ENCODE assay signal across 12 cellular contexts in genomic region chr16:82699711-82700495, GRCh38.
DNase-seq lines count a peak whose midpoint lies in the region; ATAC-seq and FAIRE-seq lines count a peak whose summit lies in the region.
"Had no signal": no experiment of that assay in that cellular context is flagged by ENCODE, and none has a peak within 500 bp of the region (broad histone marks: within the 10 kb centered on the region; RNA-seq: fewer than 3 reads in every experiment).

No MANE protein-coding gene starts in this region.

- H3K27ac Mint-ChIP-seq in activated naive CD8-positive, alpha-beta T cell treated with anti-CD3 and anti-CD28 coated beads, Interleukin-2, amount 50 U/mL, for 24 hours, result peak overlapping the region; percentile 23
- no peak overlapping the region for H3K27ac Mint-ChIP-seq in activated naive CD8-positive, alpha-beta T cell treated with anti-CD3 and anti-CD28 coated beads for 36 hours

- DNase-seq in activated naive CD8-positive, alpha-beta T cell treated with anti-CD3 and anti-CD28 coated beads, Interleukin-2, amount 50 U/mL, for 24 hours, result no peak
- DNase-seq in activated naive CD8-positive, alpha-beta T cell treated with anti-CD3 and anti-CD28 coated beads for 36 hours, result no peak
- DNase-seq in brain pericyte (ENCODE audit: low read depth, low spot score) (peak; percentile 39), iris pigment epithelial cell (ENCODE audit: low read depth) (peak; percentile 86), urothelium cell line (ENCODE audit: low spot score) (peak; percentile 30), GM19238 (ENCODE audit: insufficient read length, low spot score) (no peak), NCI-H2107 (lab: John Stamatoyannopoulos, UW) (no peak)
- DNase-seq in NK-92 treated with Interleukin-12 subunit alpha and Interleukin-12 subunit beta, amount 100 ng/mL, for 24 hours (lab: John Stamatoyannopoulos, UW), result no peak
- DNase-seq: AML-193, NCI-H1048, spleen had no signal

- FAIRE-seq in urothelium cell line (lab: Jason Lieb, UNC), result no peak

- H3K9me3 Mint-ChIP-seq in activated naive CD8-positive, alpha-beta T cell treated with anti-CD3 and anti-CD28 coated beads, Interleukin-2, amount 50 U/mL, for 24 hours, result no peaks in the 10 kb centered on the region
- H3K9me3 Mint-ChIP-seq in activated naive CD8-positive, alpha-beta T cell treated with anti-CD3 and anti-CD28 coated beads for 36 hours, result no peaks in the 10 kb centered on the region
- H3K9me3 Mint-ChIP-seq: activated T-helper 17 cell treated with anti-CD3 and anti-CD28 coated beads, Interleukin-2, amount 50 U/mL, for 72 hours had no signal

- no peak for ATAC-seq in activated naive CD8-positive, alpha-beta T cell treated with anti-CD3 and anti-CD28 coated beads, Interleukin-2, amount 50 U/mL, for 24 hours

- no peaks in the 10 kb centered on the region for H3K36me3 Mint-ChIP-seq in activated naive CD8-positive, alpha-beta T cell treated with anti-CD3 and anti-CD28 coated beads, Interleukin-2, amount 50 U/mL, for 24 hours (ENCODE audit: low read depth)
- H3K36me3 Mint-ChIP-seq in activated naive CD8-positive, alpha-beta T cell treated with anti-CD3 and anti-CD28 coated beads for 36 hours, result no peaks in the 10 kb centered on the region

- peaks cover 8% of the 10 kb centered on the region for H3K4me1 Mint-ChIP-seq in activated naive CD8-positive, alpha-beta T cell treated with anti-CD3 and anti-CD28 coated beads, Interleukin-2, amount 50 U/mL, for 24 hours
- H3K4me1 Mint-ChIP-seq in activated naive CD8-positive, alpha-beta T cell treated with anti-CD3 and anti-CD28 coated beads for 36 hours, result no peaks in the 10 kb centered on the region

- H3K27me3 Mint-ChIP-seq in activated naive CD8-positive, alpha-beta T cell treated with anti-CD3 and anti-CD28 coated beads, Interleukin-2, amount 50 U/mL, for 24 hours, result peaks cover 8% of the 10 kb centered on the region
- H3K27me3 Mint-ChIP-seq in activated naive CD8-positive, alpha-beta T cell treated with anti-CD3 and anti-CD28 coated beads for 36 hours, result peaks cover 5% of the 10 kb centered on the region

- no peak overlapping the region for H3K4me3 Mint-ChIP-seq in activated naive CD8-positive, alpha-beta T cell treated with anti-CD3 and anti-CD28 coated beads, Interleukin-2, amount 50 U/mL, for 24 hours
- H3K4me3 Mint-ChIP-seq in activated naive CD8-positive, alpha-beta T cell treated with anti-CD3 and anti-CD28 coated beads for 36 hours, result no peak overlapping the region

Comparison
In these comparisons a context has a peak if more than half of its experiments do, and no peak if none do; other contexts are left out.
1. DNase-seq: peak in brain pericyte (single experiment), iris pigment epithelial cell (single experiment) and urothelium cell line (single experiment); none in activated naive CD8-positive, alpha-beta T cell treated with anti-CD3 and anti-CD28 coated beads, Interleukin-2, amount 50 U/mL, for 24 hours (single experiment), activated naive CD8-positive, alpha-beta T cell treated with anti-CD3 and anti-CD28 coated beads for 36 hours (single experiment), GM19238 (single experiment), NK-92 treated with Interleukin-12 subunit alpha and Interleukin-12 subunit beta, amount 100 ng/mL, for 24 hours (single experiment) and NCI-H2107 (single experiment).